In the genomic region with DNA sequence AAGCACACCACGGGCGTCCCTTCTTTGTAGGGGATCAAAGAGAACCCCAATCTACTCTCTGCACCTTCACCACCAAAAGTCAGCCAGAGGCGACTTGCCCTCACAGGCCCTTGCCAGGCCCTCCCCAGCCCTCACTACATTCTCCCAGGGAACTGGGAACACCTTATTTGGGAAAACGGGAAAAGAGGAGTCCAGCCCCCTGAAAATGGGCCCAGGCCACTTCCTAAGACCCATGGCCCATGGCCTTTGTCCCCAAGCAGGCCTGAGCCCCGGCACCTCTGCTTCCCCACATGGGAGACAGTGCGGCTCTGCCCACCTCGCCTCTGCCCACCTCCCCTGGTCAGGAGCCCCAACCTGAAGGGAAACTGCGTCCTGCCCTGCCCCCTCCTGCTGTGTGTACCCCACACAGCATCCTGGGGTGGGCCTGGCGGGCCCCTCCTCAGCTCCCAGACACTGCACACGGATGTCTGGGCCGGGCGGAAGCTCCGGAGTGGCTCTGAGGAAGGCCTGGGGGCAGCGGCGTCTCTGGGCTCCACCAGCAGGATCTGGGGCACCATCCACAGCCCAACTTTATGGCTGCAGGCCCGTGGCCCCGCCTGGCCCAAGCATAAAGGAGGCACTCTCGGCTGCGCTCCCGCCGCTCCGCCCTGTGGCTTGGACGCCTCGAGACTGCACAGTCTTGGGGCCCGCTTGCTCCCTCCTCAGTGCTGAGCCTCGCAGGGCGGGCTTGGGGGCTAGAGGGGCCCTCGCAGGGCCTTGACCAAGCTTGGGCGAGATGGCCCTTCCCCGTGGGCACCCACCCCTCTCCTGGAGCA, we compare ENCODE assay signal across 25 cellular contexts.
DNase-seq lines count a peak whose midpoint lies in the region; ATAC-seq and TF ChIP-seq lines count a peak whose summit lies in the region.
"Had no signal": no experiment of that assay in that cellular context is flagged by ENCODE, and none has a peak within 500 bp of the region (broad histone marks: within the 10 kb centered on the region; RNA-seq: fewer than 3 reads in every experiment).

No MANE protein-coding gene starts in this region.

- H3K4me3 Mint-ChIP-seq in WTC11: no peak overlapping the region
- H3K4me3 Mint-ChIP-seq: B cell; CD4-positive, alpha-beta T cell; H9; HFFc6 had no signal

- 86 to 92% methylated on average over 30 of the region's 30 CpGs for WGBS in heart right ventricle, 2 donors

- POLR2A ChIA-PET in RWPE1 (lab: Yijun Ruan, JAX; ENCODE audit: low non-redundant PET): no interaction called here
- POLR2A ChIA-PET in WTC11 (lab: Charles Lee): no interaction called here

- no peak overlapping the region for H3K27ac Mint-ChIP-seq in WTC11
- H3K27ac Mint-ChIP-seq: B cell; CD4-positive, alpha-beta T cell; H9; HFFc6 had no signal

- H3K4me1 ChIP-seq in heart right ventricle (peaks cover 7 to 33% (median 14%) of the 10 kb centered on the region in 9 donors), lower lobe of right lung (peaks cover 9% of the 10 kb centered on the region)

- H3K9me3 ChIP-seq in heart right ventricle: peaks cover 0 to 17% (median 12%) of the 10 kb centered on the region in 11 donors
- H3K9me3 ChIP-seq in lower lobe of right lung: peaks cover 5% of the 10 kb centered on the region
- H3K9me3 ChIP-seq: SJSA1 had no signal

- H3K4me3 ChIP-seq in heart right ventricle (no peak overlapping the region), lower lobe of right lung (no peak overlapping the region)
- H3K4me3 ChIP-seq: A549, SJSA1 had no signal

- peaks cover 21% of the 10 kb centered on the region for H3K9me3 Mint-ChIP-seq in WTC11

- H3K4me1 Mint-ChIP-seq in WTC11: peaks cover 4% of the 10 kb centered on the region; the same call in 1 of the 2 replicates
- H3K4me1 Mint-ChIP-seq: B cell had no signal

- H3K27me3 Mint-ChIP-seq in WTC11 (ENCODE audit: low read depth): peaks cover 7% of the 10 kb centered on the region
- H3K27me3 Mint-ChIP-seq: B cell; CD4-positive, alpha-beta T cell had no signal

- TF ChIP-seq CTCF in heart right ventricle (IDR thresholded peaks at IDR 0.05): no peak
- TF ChIP-seq CTCF in RWPE1 (conservative IDR thresholded peaks at IDR 0.05; ENCODE audit: low read depth): no peak
- TF ChIP-seq CTCF in lower lobe of right lung (IDR thresholded peaks at IDR 0.05): no peak
- no peak for TF ChIP-seq CTCF in WTC11 (IDR thresholded peaks at IDR 0.05)

- ATAC-seq in left ventricle myocardium superior (no peak), heart right ventricle (no peak), lower lobe of right lung (no peak), GM18868 (IDR thresholded peaks at IDR 0.05; ENCODE audit: unreplicated experiment) (no peak), WTC11 (no peak; the same call in 1 of the 2 replicates)
- ATAC-seq: A549, Panc1 had no signal

- DNase-seq in left ventricle myocardium superior (peak; percentile 24), heart right ventricle (no peak), RWPE1 (ENCODE audit: low spot score) (no peak), lower lobe of right lung (peak; percentile 36), T-helper 9 cell (no peak), WTC11 (ENCODE audit: low spot score) (no peak)
- DNase-seq: CD4-positive, alpha-beta T cell; COR-L47; DMS79; H9; HFFc6; KG1; NCI-H1092 treated with DMSO at 0.1 percent for 48 hours; NCI-H2081; NCI-H2171; NCI-H345; NCI-H524; NCI-H774; NK-92 treated with Interleukin-12 subunit alpha and Interleukin-12 subunit beta, amount 100 ng/mL, for 24 hours had no signal

- H3K27me3 ChIP-seq in heart right ventricle: no peaks in the 10 kb centered on the region
- no peaks in the 10 kb centered on the region for H3K27me3 ChIP-seq in lower lobe of right lung (ENCODE audit: low read depth)
- H3K27me3 ChIP-seq: SJSA1 had no signal

- no peaks in the 10 kb centered on the region for H3K36me3 ChIP-seq in heart right ventricle
- H3K36me3 ChIP-seq in lower lobe of right lung: no peaks in the 10 kb centered on the region
- H3K36me3 ChIP-seq: SJSA1 had no signal

- peaks cover 11% of the 10 kb centered on the region for H3K36me3 Mint-ChIP-seq in WTC11

- intact Hi-C loops in left ventricle myocardium superior (cut with micrococcal nuclease): no loop called here
- intact Hi-C loops in heart right ventricle (cut with DNase I): loop anchor here in 2 of 10 donors (5.0 kb wide), 2 partner anchors 128 to 133 kb away; no protein-coding TSS in a partner anchor
- intact Hi-C loops in lower lobe of right lung (cut with DNase I): no loop called here

- H3K27ac ChIP-seq in heart right ventricle (no peak overlapping the region), RWPE1 (peak overlapping the region; percentile 42; the same call in 1 of the 2 replicates), lower lobe of right lung (no peak overlapping the region)
- H3K27ac ChIP-seq: HL-60, SJSA1 had no signal

- CTCF ChIA-PET in RWPE1 (lab: Yijun Ruan, JAX): no interaction called here
- CTCF ChIA-PET in WTC11 (lab: Charles Lee): no interaction called here

TF ChIP-seq in WTC11, 78 proteins besides CTCF, POLR2A, EP300 and RAD21:
- TF ChIP-seq JAZF1 (CRISPR knock-in tag; IDR thresholded peaks at IDR 0.05): no peak

Comparison
In these comparisons a context has a peak if more than half of its experiments do, and no peak if none do; other contexts are left out.
1. DNase-seq: peak in left ventricle myocardium superior (single experiment) and lower lobe of right lung (single experiment); none in heart right ventricle (0 of 2), RWPE1 (single experiment), T-helper 9 cell (single experiment) and WTC11 (single experiment).